In the genomic region with DNA sequence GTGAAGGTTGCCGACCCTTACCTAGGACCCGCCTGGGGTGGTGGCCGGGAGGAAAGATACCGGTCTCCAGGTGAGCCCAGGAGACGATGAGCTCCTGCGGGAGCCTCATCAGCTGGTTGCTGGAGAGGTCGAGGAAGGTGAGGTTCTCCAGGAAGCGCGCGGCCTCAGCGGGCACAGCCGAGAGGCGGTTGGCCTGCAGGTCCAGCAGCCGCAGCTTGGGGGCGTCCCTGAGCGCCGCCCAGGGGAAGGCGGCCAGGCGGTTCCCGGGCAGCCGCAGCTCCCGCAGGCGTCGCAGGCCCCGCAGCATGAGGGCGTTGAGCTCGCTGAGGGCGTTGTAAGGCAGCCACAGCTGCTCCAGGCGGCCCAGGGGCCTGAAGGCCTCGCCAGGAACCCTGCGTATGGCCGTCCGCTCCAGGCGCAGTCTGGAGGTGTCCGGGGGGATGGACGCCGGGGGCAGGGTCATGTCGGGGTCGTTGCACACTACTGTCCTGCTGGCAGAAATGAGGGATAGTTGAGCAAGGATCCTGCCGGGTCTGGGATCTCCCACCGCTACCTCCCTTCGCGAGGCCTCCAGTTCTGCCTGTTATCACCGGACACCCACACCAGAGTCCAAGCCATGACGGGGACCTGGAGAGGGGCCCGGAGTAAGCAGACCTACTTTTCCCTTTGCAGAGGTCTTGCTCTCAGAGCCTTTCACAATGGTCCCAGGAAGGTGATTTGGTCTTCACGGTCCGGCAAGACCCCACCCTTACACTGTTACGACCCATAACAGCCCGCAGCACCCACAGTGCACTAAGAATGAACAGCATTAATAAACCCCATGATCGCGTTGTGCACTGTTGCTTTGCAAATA, we compare ENCODE assay signal across 15 cellular contexts. TPM values are rescaled to one million over a fixed set of nuclear protein-coding genes. Genes with fewer than 3 reads are reported as not detected.
DNase-seq lines count a peak whose midpoint lies in the region; ATAC-seq and TF ChIP-seq lines count a peak whose summit lies in the region.
"Had no signal": no experiment of that assay in that cellular context is flagged by ENCODE, and none has a peak within 500 bp of the region (broad histone marks: within the 10 kb centered on the region; RNA-seq: fewer than 3 reads in every experiment).

No MANE protein-coding gene starts in this region.

- H3K18ac ChIP-seq in trophoblast cell (ENCODE audit: low read length), result no peak overlapping the region

- POLR2A ChIA-PET in activated CD4-positive, alpha-beta T cell treated with anti-CD3 and anti-CD28 coated beads for 36 hours (lab: Charles Lee), result no interaction called here

- H3K4me3 Mint-ChIP-seq in activated CD4-positive, alpha-beta T cell treated with anti-CD3 and anti-CD28 coated beads for 36 hours, result no peak overlapping the region
- H3K4me3 Mint-ChIP-seq: CD4-positive, CD25-positive, alpha-beta regulatory T cell had no signal

- peak; percentile 47 for DNase-seq in activated CD4-positive, alpha-beta T cell treated with anti-CD3 and anti-CD28 coated beads for 36 hours
- no peak for DNase-seq in activated CD4-positive, alpha-beta T cell treated with anti-CD3 and anti-CD28 coated beads for 1 hour
- DNase-seq in WERI-Rb-1 (no peak), heart left ventricle (peak in 4 of 5 donors; percentile 18 to 76 (median 34)), trophoblast cell (peak in 1 of 2 donors; percentile 47), hippocampal formation (lab: John Stamatoyannopoulos, UW) (no peak)
- DNase-seq: 8988T; activated effector memory CD4-positive, alpha-beta T cell treated with anti-CD3 and anti-CD28 coated beads, Interleukin-2, amount 50 U/mL, for 16 hours; CD4-positive, CD25-positive, alpha-beta regulatory T cell; EL had no signal

- no peak overlapping the region for H2BK5ac ChIP-seq in trophoblast cell (ENCODE audit: low read depth, low read length, poor library complexity)

- no peak for TF ChIP-seq POLR2A in heart left ventricle (IDR thresholded peaks at IDR 0.05)

- no peak overlapping the region for H3K23ac ChIP-seq in trophoblast cell (ENCODE audit: low read length)

- no peaks in the 10 kb centered on the region for H3K4me1 Mint-ChIP-seq in activated CD4-positive, alpha-beta T cell treated with anti-CD3 and anti-CD28 coated beads for 36 hours
- H3K4me1 Mint-ChIP-seq: CD4-positive, CD25-positive, alpha-beta regulatory T cell had no signal

- peaks cover 0 to 3% (median 0%) of the 10 kb centered on the region in 12 donors for H3K4me1 ChIP-seq in heart left ventricle
- no peaks in the 10 kb centered on the region for H3K4me1 ChIP-seq in trophoblast cell (ENCODE audit: control insufficient read depth in 1 of 2, insufficient read depth in 2 of 2, low read length in 2 of 2)
- H3K4me1 ChIP-seq: SJSA1 had no signal

- no peaks in the 10 kb centered on the region for H3K27me3 ChIP-seq in WERI-Rb-1 (ENCODE audit: insufficient read depth, low read depth, severe bottlenecking)
- H3K27me3 ChIP-seq in heart left ventricle, result peaks cover 0 to 9% (median 4%) of the 10 kb centered on the region in 9 donors
- no peaks in the 10 kb centered on the region for H3K27me3 ChIP-seq in trophoblast cell (ENCODE audit: insufficient read depth, low read length)

- H3K27ac ChIP-seq in WERI-Rb-1 (no peak overlapping the region), heart left ventricle (peak overlapping the region in 3 of 12 donors; percentile 17 to 43 (median 39)), trophoblast cell (ENCODE audit: low read depth, low read length) (no peak overlapping the region)
- H3K27ac ChIP-seq: SJSA1 had no signal

- intact Hi-C loops in activated CD4-positive, alpha-beta T cell treated with anti-CD3 and anti-CD28 coated beads for 36 hours (cut with DNase I, micrococcal nuclease), result no loop called here
- intact Hi-C loops in heart left ventricle (cut with DNase I), result no loop called here

- no peak overlapping the region for H2AK5ac ChIP-seq in trophoblast cell (ENCODE audit: low read length)

- no peak overlapping the region for H2AFZ ChIP-seq in trophoblast cell (ENCODE audit: insufficient read depth, low read length, poor library complexity)

- H3K4me2 ChIP-seq in trophoblast cell (ENCODE audit: low read length), result no peak overlapping the region

- no peak overlapping the region for H4K8ac ChIP-seq in trophoblast cell (ENCODE audit: low read depth, low read length)

- H3K9ac ChIP-seq in trophoblast cell (ENCODE audit: low read length), result no peak overlapping the region

- H3K9me3 ChIP-seq in WERI-Rb-1 (ENCODE audit: severe bottlenecking) (no peaks in the 10 kb centered on the region), heart left ventricle (no peaks in the 10 kb centered on the region), trophoblast cell (ENCODE audit: insufficient read depth, low read depth, low read length) (peaks cover 1% of the 10 kb centered on the region)
- H3K9me3 ChIP-seq: SJSA1 had no signal

- no peak overlapping the region for H3K27ac Mint-ChIP-seq in activated CD4-positive, alpha-beta T cell treated with anti-CD3 and anti-CD28 coated beads for 36 hours

- 33 to 43% (median 37%) methylated on average over 33 to 52 of the region's 52 CpGs for WGBS in heart left ventricle, 4 donors
- no CpG with 5 or more reads among the region's 52 CpGs for WGBS in trophoblast cell (ENCODE audit: extremely low coverage, insufficient coverage, insufficient read length)

- no peaks in the 10 kb centered on the region for H3K36me3 ChIP-seq in WERI-Rb-1
- H3K36me3 ChIP-seq in heart left ventricle, result no peaks in the 10 kb centered on the region
- H3K36me3 ChIP-seq in trophoblast cell (ENCODE audit: control insufficient read depth in 1 of 2, insufficient read depth in 2 of 2, low read length in 2 of 2), result no peaks in the 10 kb centered on the region
- H3K36me3 ChIP-seq: SJSA1 had no signal

- H3K9me3 Mint-ChIP-seq in activated CD4-positive, alpha-beta T cell treated with anti-CD3 and anti-CD28 coated beads for 36 hours (ENCODE audit: low read depth), result no peaks in the 10 kb centered on the region
- H3K9me3 Mint-ChIP-seq: CD4-positive, CD25-positive, alpha-beta regulatory T cell had no signal

- H2BK120ac ChIP-seq in trophoblast cell (ENCODE audit: insufficient read depth, low read length, poor library complexity), result no peak overlapping the region

- H3K4me3 ChIP-seq in WERI-Rb-1 (ENCODE audit: low read depth, low read length) (no peak overlapping the region), heart left ventricle (no peak overlapping the region), trophoblast cell (ENCODE audit: low read depth, low read length) (peak overlapping the region; percentile 16)
- H3K4me3 ChIP-seq: SJSA1 had no signal

- H3K14ac ChIP-seq in trophoblast cell (ENCODE audit: low read length), result no peak overlapping the region

- no peaks in the 10 kb centered on the region for H3K79me1 ChIP-seq in trophoblast cell (ENCODE audit: low read length)

- peak overlapping the region; percentile 7 for H4K12ac ChIP-seq in trophoblast cell (ENCODE audit: low read depth, low read length)

- ATAC-seq in activated CD4-positive, alpha-beta T cell treated with anti-CD3 and anti-CD28 coated beads for 36 hours, result no peak
- ATAC-seq in heart left ventricle (peak; percentile 63 to 79 (median 75)), HG02623 (IDR thresholded peaks at IDR 0.05; ENCODE audit: unreplicated experiment) (no peak), HG02610 (IDR thresholded peaks at IDR 0.05; ENCODE audit: unreplicated experiment) (no peak)

- CTCF ChIA-PET in activated CD4-positive, alpha-beta T cell treated with anti-CD3 and anti-CD28 coated beads for 36 hours (lab: Charles Lee), result interaction anchor here (0.7 to 1.6 kb wide), 5 partner anchors 11 to 90 kb away, joined by 3 to 7 read pairs (median 4); no protein-coding TSS in a partner anchor

- no peak overlapping the region for H4K91ac ChIP-seq in trophoblast cell (ENCODE audit: low read depth, low read length)

- no peaks in the 10 kb centered on the region for H3K79me2 ChIP-seq in trophoblast cell (ENCODE audit: control insufficient read depth, insufficient read depth, low read length, poor library complexity)

- peaks cover 9% of the 10 kb centered on the region for H3K27me3 Mint-ChIP-seq in activated CD4-positive, alpha-beta T cell treated with anti-CD3 and anti-CD28 coated beads for 36 hours

- H2BK12ac ChIP-seq in trophoblast cell (ENCODE audit: low read length), result no peak overlapping the region

- TF ChIP-seq CTCF in WERI-Rb-1 (IDR thresholded peaks at IDR 0.05; ENCODE audit: low read depth, low read length), result peak; percentile 29; the same call in 1 of the 2 replicates
- TF ChIP-seq CTCF in heart left ventricle (IDR thresholded peaks at IDR 0.05), result peak in 9 of 12 donors; percentile 13 to 43 (median 28)

- H3K36me3 Mint-ChIP-seq in activated CD4-positive, alpha-beta T cell treated with anti-CD3 and anti-CD28 coated beads for 36 hours (ENCODE audit: low read depth), result no peaks in the 10 kb centered on the region
- H3K36me3 Mint-ChIP-seq: CD4-positive, CD25-positive, alpha-beta regulatory T cell had no signal

- no peak overlapping the region for H3K4ac ChIP-seq in trophoblast cell (ENCODE audit: low read depth, low read length)

RNA-seq across cellular contexts. Expression of a gene that starts 3.9 kb away (rescaled TPM):
- not detected for total RNA-seq in activated CD4-positive, alpha-beta T cell treated with anti-CD3 and anti-CD28 coated beads for 36 hours
- not detected for total RNA-seq in heart left ventricle
- polyA plus RNA-seq in heart left ventricle, result not detected
- not detected in 2 replicates for polyA plus RNA-seq in trophoblast cell (2013)
- total RNA-seq: CD4-positive, CD25-positive, alpha-beta regulatory T cell; SJSA1; ureter had no signal
- polyA plus RNA-seq: CD4-positive, CD25-positive, alpha-beta regulatory T cell had no signal

RNA-seq across cellular contexts. Expression of a gene that starts 7.4 kb away (rescaled TPM):
- total RNA-seq in activated CD4-positive, alpha-beta T cell treated with anti-CD3 and anti-CD28 coated beads for 36 hours, result not detected
- total RNA-seq in heart left ventricle, result under 1 TPM in 3 of 9 donors, not detected in 6; 0.35 to 0.99 (median 0.38) TPM
- 1 to 10 TPM in 1 of 2 donors, under 1 TPM in 1; 0.04 to 2.0 TPM for polyA plus RNA-seq in heart left ventricle
- not detected in 2 replicates for polyA plus RNA-seq in trophoblast cell (2013)
- total RNA-seq: CD4-positive, CD25-positive, alpha-beta regulatory T cell; SJSA1; ureter had no signal
- polyA plus RNA-seq: CD4-positive, CD25-positive, alpha-beta regulatory T cell had no signal

RNA-seq across cellular contexts. Expression of a gene that starts 12.1 kb away (rescaled TPM):
- total RNA-seq in activated CD4-positive, alpha-beta T cell treated with anti-CD3 and anti-CD28 coated beads for 36 hours, result not detected
- total RNA-seq in heart left ventricle, result not detected
- polyA plus RNA-seq in heart left ventricle, result not detected
- polyA plus RNA-seq in trophoblast cell (2013), result not detected in 2 replicates
- total RNA-seq: CD4-positive, CD25-positive, alpha-beta regulatory T cell; myocyte; SJSA1; ureter had no signal
- polyA plus RNA-seq: CD4-positive, CD25-positive, alpha-beta regulatory T cell had no signal

RNA-seq across cellular contexts. Expression of a gene that starts 43.1 kb away (rescaled TPM):
- 1 to 10 TPM in 1 of 2 experiments, under 1 TPM in 1; 0.62 to 1.1 TPM for total RNA-seq in activated CD4-positive, alpha-beta T cell treated with anti-CD3 and anti-CD28 coated beads for 36 hours
- 1 to 10 TPM in 2 of 9 donors, under 1 TPM in 6, not detected in 1; 0.14 to 1.3 (median 0.43) TPM for total RNA-seq in heart left ventricle
- polyA plus RNA-seq in heart left ventricle, result under 1 TPM; 0.07 to 0.11 TPM
- polyA plus RNA-seq in trophoblast cell (2013), result 0.06 and 0.08 TPM in 2 replicates

Comparison
In these comparisons a context has a peak if more than half of its experiments do, and no peak if none do; other contexts are left out.
1. DNase-seq: peak in activated CD4-positive, alpha-beta T cell treated with anti-CD3 and anti-CD28 coated beads for 36 hours (single experiment) and heart left ventricle (4 of 5); none in activated CD4-positive, alpha-beta T cell treated with anti-CD3 and anti-CD28 coated beads for 1 hour (single experiment), WERI-Rb-1 (single experiment) and hippocampal formation (0 of 2).
2. ATAC-seq: peak in heart left ventricle (4 of 4); none in activated CD4-positive, alpha-beta T cell treated with anti-CD3 and anti-CD28 coated beads for 36 hours (single experiment), HG02623 (single experiment) and HG02610 (single experiment).